ENCODE assay signal across 17 cellular contexts in the genomic region with DNA sequence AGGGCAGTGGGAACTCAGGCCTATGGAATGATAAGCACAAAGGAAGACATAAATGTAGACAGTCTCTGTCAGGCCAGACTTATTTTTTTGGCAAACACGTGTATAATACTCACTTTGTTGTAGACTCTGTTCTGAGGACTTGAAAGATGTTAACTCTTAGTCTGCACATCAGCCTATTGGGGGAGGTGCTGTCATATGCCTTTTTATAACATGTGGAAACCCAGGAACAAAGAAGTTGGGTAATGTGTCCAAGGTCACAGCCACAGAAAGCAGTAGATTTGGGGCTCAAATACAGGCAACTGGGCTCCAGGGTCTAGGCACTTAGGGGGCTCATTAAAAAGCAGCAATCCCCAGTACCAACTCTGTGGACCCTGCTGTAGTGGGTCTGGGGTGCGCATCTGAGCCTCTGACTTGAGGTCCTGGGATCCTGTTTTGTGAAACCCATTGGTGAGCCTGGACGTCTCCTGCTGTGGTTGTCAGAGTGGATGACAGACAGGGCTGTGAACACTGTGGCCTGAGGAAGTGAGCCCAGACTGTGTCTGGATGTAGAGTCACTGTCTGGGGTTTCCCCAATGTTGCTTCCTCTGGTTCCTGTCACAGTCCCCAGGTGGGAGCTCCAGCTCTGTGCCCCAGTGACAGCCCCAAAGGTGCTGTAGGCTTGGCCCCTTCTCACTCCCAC. TPM values are rescaled to one million over a fixed set of nuclear protein-coding genes. Genes with fewer than 3 reads are reported as not detected.
DNase-seq lines count a peak whose midpoint lies in the region; ATAC-seq and TF ChIP-seq lines count a peak whose summit lies in the region.
"Had no signal": no experiment of that assay in that cellular context is flagged by ENCODE, and none has a peak within 500 bp of the region (broad histone marks: within the 10 kb centered on the region; RNA-seq: fewer than 3 reads in every experiment).

No MANE protein-coding gene starts in this region.

- CTCF ChIA-PET in SK-N-SH (lab: Yijun Ruan, JAX): interaction anchor here (0.5 kb wide), 1 partner anchor 49 kb away, joined by 3 read pairs; no protein-coding TSS in a partner anchor

- DNase-seq in AML-193 (lab: John Stamatoyannopoulos, UW): peak; percentile 28 to 57
- DNase-seq in CD1c-positive myeloid dendritic cell (ENCODE audit: extremely low spot score): peak; percentile 41
- peak; percentile 16 to 38 for DNase-seq in NOMO-1 (lab: John Stamatoyannopoulos, UW; ENCODE audit: unreplicated experiment in 2 of 2)
- DNase-seq in lower lobe of right lung: peak; percentile 52
- no peak for DNase-seq in kidney glomerular epithelial cell (lab: John Stamatoyannopoulos, UW)
- DNase-seq in NCI-H526 (lab: John Stamatoyannopoulos, UW): no peak
- no peak for DNase-seq in SK-N-SH
- DNase-seq: activated CD4-positive, alpha-beta T cell treated with anti-CD3 and anti-CD28 coated beads, Interleukin-2, amount 50 U/mL, for 4 hours; cerebellar nuclear complex; MM.1S; NCI-H82; stimulated activated CD4-positive, alpha-beta T cell treated with anti-CD3 and anti-CD28 coated beads, Interleukin-4, amount 100 ng/mL, for 24 hours; stimulated activated CD8-positive, alpha-beta memory T cell treated with anti-CD3 and anti-CD28 coated beads, Interleukin-4, amount 100 ng/mL, for 48 hours; tibial artery had no signal

- H3K4me1 ChIP-seq in lower lobe of right lung (no peaks in the 10 kb centered on the region), SK-N-SH (ENCODE audit: control insufficient read depth in 1 of 2, insufficient read depth in 2 of 2, low read depth in 1 of 2, low read length in 1 of 2) (no peaks in the 10 kb centered on the region)
- H3K4me1 ChIP-seq: SJSA1, tibial artery had no signal

- TF ChIP-seq CTCF in lower lobe of right lung (IDR thresholded peaks at IDR 0.05): no peak
- TF ChIP-seq CTCF in SK-N-SH (IDR thresholded peaks at IDR 0.05): no peak

- H3K36me3 ChIP-seq in lower lobe of right lung (no peaks in the 10 kb centered on the region), SK-N-SH (replicated peaks in 1 of 2; ENCODE audit: control insufficient read depth in 1 of 2, insufficient read depth in 2 of 2, low read length in 1 of 2) (no peaks in the 10 kb centered on the region)
- H3K36me3 ChIP-seq: SJSA1, tibial artery had no signal

- H3F3A ChIP-seq in SK-N-SH (replicated peaks; ENCODE audit: insufficient read depth): no peaks in the 10 kb centered on the region

- no peak for TF ChIP-seq EP300 in SK-N-SH (IDR thresholded peaks at IDR 0.05; ENCODE audit: borderline replicate concordance in 1 of 2, low read depth in 1 of 2, low read length in 1 of 2)

- H4K20me1 ChIP-seq in SK-N-SH (ENCODE audit: insufficient read depth): no peaks in the 10 kb centered on the region

- no peak for TF ChIP-seq RAD21 in SK-N-SH (IDR thresholded peaks at IDR 0.05; ENCODE audit: low read length)

- WGBS in SK-N-SH (ENCODE audit: low lambda C conversion rate): 7% methylated on average over 3 of the region's 3 CpGs

- no peaks in the 10 kb centered on the region for H3K79me2 ChIP-seq in SK-N-SH (ENCODE audit: insufficient read depth)
- H3K79me2 ChIP-seq: hepatocyte had no signal

- no peaks in the 10 kb centered on the region for H3K9me2 ChIP-seq in SK-N-SH

- no peak overlapping the region for H3K4me3 ChIP-seq in lower lobe of right lung
- H3K4me3 ChIP-seq in SK-N-SH (ENCODE audit: low read depth in 2 of 2, low read length in 1 of 2): no peak overlapping the region
- H3K4me3 ChIP-seq: hepatocyte, SJSA1, tibial artery had no signal

- POLR2A ChIA-PET in SK-N-SH (lab: Yijun Ruan, JAX): no interaction called here

- H3K27ac ChIP-seq in lower lobe of right lung (no peak overlapping the region), SK-N-SH (ENCODE audit: low read depth in 2 of 2, low read length in 1 of 2) (no peak overlapping the region)
- H3K27ac ChIP-seq: hepatocyte, SJSA1, tibial artery had no signal

- intact Hi-C loops in lower lobe of right lung (cut with DNase I): no loop called here

- H3K9me3 ChIP-seq in lower lobe of right lung (no peaks in the 10 kb centered on the region), SK-N-SH (no peaks in the 10 kb centered on the region)
- H3K9me3 ChIP-seq: SJSA1, tibial artery had no signal

- H3K27me3 ChIP-seq in lower lobe of right lung (ENCODE audit: low read depth) (no peaks in the 10 kb centered on the region), SK-N-SH (ENCODE audit: insufficient read depth) (no peaks in the 10 kb centered on the region)
- H3K27me3 ChIP-seq: hepatocyte, tibial artery had no signal

- H3K4me2 ChIP-seq in SK-N-SH: no peak overlapping the region
- H3K4me2 ChIP-seq: hepatocyte had no signal

- H2AFZ ChIP-seq in SK-N-SH (ENCODE audit: low read depth): no peak overlapping the region
- H2AFZ ChIP-seq: hepatocyte had no signal

- no peak overlapping the region for H3K9ac ChIP-seq in SK-N-SH

- ATAC-seq in lower lobe of right lung: peak; percentile 51 to 72
- ATAC-seq in GM21423 (IDR thresholded peaks at IDR 0.05; ENCODE audit: unreplicated experiment): no peak

TF ChIP-seq in SK-N-SH, 30 proteins besides CTCF, POLR2A, EP300 and RAD21 (continues in another document):
- TF ChIP-seq FOXM1 (IDR thresholded peaks at IDR 0.05; ENCODE audit: low read depth) (no peak), FOXJ3 (CRISPR knock-in tag; IDR thresholded peaks at IDR 0.05) (no peak), POLR2AphosphoS5 (IDR thresholded peaks at IDR 0.05; ENCODE audit: low read depth, low read length) (no peak), RXRA (IDR thresholded peaks at IDR 0.05; ENCODE audit: borderline replicate concordance, low read depth) (no peak), NRF1 (IDR thresholded peaks at IDR 0.05; ENCODE audit: low read depth, low read length) (no peak), NFIC (IDR thresholded peaks at IDR 0.05; ENCODE audit: borderline replicate concordance) (no peak), SMC3 (IDR thresholded peaks at IDR 0.05; ENCODE audit: low read depth, low read length) (no peak), RFX5 (IDR thresholded peaks at IDR 0.05; ENCODE audit: low read length) (no peak), GABPA (IDR thresholded peaks at IDR 0.05; ENCODE audit: low read depth) (no peak), MXI1 (IDR thresholded peaks at IDR 0.05; ENCODE audit: low read depth, low read length) (no peak), YY1 (IDR thresholded peaks at IDR 0.05; ENCODE audit: low read depth) (no peak)
- TF ChIP-seq, protein P1, sequence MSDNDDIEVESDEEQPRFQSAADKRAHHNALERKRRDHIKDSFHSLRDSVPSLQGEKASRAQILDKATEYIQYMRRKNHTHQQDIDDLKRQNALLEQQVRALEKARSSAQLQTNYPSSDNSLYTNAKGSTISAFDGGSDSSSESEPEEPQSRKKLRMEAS (IDR thresholded peaks at IDR 0.05; ENCODE audit: low read depth): no peak
- TF ChIP-seq, protein P2, sequence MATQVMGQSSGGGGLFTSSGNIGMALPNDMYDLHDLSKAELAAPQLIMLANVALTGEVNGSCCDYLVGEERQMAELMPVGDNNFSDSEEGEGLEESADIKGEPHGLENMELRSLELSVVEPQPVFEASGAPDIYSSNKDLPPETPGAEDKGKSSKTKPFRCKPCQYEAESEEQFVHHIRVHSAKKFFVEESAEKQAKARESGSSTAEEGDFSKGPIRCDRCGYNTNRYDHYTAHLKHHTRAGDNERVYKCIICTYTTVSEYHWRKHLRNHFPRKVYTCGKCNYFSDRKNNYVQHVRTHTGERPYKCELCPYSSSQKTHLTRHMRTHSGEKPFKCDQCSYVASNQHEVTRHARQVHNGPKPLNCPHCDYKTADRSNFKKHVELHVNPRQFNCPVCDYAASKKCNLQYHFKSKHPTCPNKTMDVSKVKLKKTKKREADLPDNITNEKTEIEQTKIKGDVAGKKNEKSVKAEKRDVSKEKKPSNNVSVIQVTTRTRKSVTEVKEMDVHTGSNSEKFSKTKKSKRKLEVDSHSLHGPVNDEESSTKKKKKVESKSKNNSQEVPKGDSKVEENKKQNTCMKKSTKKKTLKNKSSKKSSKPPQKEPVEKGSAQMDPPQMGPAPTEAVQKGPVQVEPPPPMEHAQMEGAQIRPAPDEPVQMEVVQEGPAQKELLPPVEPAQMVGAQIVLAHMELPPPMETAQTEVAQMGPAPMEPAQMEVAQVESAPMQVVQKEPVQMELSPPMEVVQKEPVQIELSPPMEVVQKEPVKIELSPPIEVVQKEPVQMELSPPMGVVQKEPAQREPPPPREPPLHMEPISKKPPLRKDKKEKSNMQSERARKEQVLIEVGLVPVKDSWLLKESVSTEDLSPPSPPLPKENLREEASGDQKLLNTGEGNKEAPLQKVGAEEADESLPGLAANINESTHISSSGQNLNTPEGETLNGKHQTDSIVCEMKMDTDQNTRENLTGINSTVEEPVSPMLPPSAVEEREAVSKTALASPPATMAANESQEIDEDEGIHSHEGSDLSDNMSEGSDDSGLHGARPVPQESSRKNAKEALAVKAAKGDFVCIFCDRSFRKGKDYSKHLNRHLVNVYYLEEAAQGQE (IDR thresholded peaks at IDR 0.05; ENCODE audit: low read depth, low read length): no peak
- TF ChIP-seq, protein P3, sequence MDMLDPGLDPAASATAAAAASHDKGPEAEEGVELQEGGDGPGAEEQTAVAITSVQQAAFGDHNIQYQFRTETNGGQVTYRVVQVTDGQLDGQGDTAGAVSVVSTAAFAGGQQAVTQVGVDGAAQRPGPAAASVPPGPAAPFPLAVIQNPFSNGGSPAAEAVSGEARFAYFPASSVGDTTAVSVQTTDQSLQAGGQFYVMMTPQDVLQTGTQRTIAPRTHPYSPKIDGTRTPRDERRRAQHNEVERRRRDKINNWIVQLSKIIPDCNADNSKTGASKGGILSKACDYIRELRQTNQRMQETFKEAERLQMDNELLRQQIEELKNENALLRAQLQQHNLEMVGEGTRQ (IDR thresholded peaks at IDR 0.05; ENCODE audit: borderline replicate concordance, low read depth, low read length): no peak
- TF ChIP-seq, protein P4, sequence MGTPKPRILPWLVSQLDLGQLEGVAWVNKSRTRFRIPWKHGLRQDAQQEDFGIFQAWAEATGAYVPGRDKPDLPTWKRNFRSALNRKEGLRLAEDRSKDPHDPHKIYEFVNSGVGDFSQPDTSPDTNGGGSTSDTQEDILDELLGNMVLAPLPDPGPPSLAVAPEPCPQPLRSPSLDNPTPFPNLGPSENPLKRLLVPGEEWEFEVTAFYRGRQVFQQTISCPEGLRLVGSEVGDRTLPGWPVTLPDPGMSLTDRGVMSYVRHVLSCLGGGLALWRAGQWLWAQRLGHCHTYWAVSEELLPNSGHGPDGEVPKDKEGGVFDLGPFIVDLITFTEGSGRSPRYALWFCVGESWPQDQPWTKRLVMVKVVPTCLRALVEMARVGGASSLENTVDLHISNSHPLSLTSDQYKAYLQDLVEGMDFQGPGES (IDR thresholded peaks at IDR 0.05; ENCODE audit: low read depth, low read length): no peak

RNA-seq across cellular contexts. Expression of a gene that starts 50.0 kb away (rescaled TPM):
- 8.4 TPM for total RNA-seq in lower lobe of right lung
- 0.03 and 0.13 TPM in 2 replicates for polyA plus RNA-seq in SK-N-SH (2012; rRNA removed)
- 0.03 TPM in 1 of 2 replicates, not detected in the other for polyA plus RNA-seq in SK-N-SH (2012; cell fraction: cytosol; rRNA removed)
- polyA plus RNA-seq in SK-N-SH (2012; cell fraction: nucleus; rRNA removed): 0.13 and 0.68 TPM in 2 replicates
- total RNA-seq: SJSA1 had no signal

Comparison
In these comparisons a context has a peak if more than half of its experiments do, and no peak if none do; other contexts are left out.
1. DNase-seq: peak in AML-193 (2 of 2), CD1c-positive myeloid dendritic cell (single experiment), NOMO-1 (2 of 2) and lower lobe of right lung (single experiment); none in kidney glomerular epithelial cell (single experiment), NCI-H526 (0 of 2) and SK-N-SH (single experiment).